9 cellular contexts compared by ENCODE assay signal in the genomic region with DNA sequence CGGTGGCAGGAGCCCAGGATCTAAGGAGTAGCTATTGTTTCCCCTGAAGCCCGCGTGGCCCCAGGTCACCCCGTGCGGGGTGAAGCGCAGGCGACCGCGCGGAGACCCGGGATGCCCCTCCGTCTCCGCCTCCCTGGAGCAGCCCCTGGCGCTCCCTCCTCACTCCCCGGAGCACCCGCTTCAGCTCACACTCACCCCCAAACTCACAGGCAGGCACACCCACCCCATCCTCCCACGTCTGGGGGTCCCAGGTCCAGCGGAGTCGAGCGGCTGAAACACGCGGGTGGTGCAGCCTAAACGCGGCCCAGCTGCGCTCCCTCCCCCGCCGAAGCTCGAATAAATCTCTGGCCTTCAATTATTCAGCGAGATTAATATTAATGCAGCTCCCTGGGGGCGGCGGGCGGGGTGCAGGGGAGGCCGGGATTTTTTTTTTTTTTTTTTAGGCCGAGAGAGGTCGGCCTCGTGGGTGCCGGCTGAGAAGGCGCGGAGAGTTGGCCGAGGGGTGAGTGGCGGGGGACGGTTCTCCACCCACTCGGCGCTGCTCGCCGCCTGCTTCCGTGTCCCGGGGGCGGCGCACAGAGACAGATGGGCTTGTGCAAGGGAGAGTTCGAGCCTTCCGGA. TPM values are rescaled to one million over a fixed set of nuclear protein-coding genes. Genes with fewer than 3 reads are reported as not detected.
A peak's percentile ranks its signal among the peaks of the same experiment; 100 is the strongest.
DNase-seq lines count a peak whose midpoint lies in the region; ATAC-seq and TF ChIP-seq lines count a peak whose summit lies in the region.
"Had no signal": no experiment of that assay in that cellular context is flagged by ENCODE, and none has a peak within 500 bp of the region (broad histone marks: within the 10 kb centered on the region; RNA-seq: fewer than 3 reads in every experiment).

No MANE protein-coding gene starts in this region.

- H3K27me3 ChIP-seq in PC-3 (ENCODE audit: low read length), result peaks cover 99% of the 10 kb centered on the region
- H3K27me3 ChIP-seq in esophagus squamous epithelium, result peaks cover 0 to 100% (median 10%) of the 10 kb centered on the region in 4 donors

- H3K4me1 Mint-ChIP-seq in Calu3 (ENCODE audit: low read depth, unreplicated experiment), result peaks cover 10% of the 10 kb centered on the region

- 0 out of 2 replicates have a peak, but pooled peaks cover 3% of the 10 kb centered on the region for H3K4me1 ChIP-seq in PC-3 (ENCODE audit: insufficient read depth, low read length)
- peaks cover 13 to 26% (median 23%) of the 10 kb centered on the region in 3 donors for H3K4me1 ChIP-seq in esophagus squamous epithelium

- POLR2A ChIA-PET in PC-3 (lab: Charles Lee; ENCODE audit: unreplicated experiment) (no interaction called here), GM10248 (lab: Yijun Ruan, JAX) (no interaction called here)

- ATAC-seq in PC-3 (no peak), GM19455 (IDR thresholded peaks at IDR 0.05; ENCODE audit: unreplicated experiment) (no peak), GM21737 (IDR thresholded peaks at IDR 0.05; ENCODE audit: unreplicated experiment) (no peak)
- ATAC-seq: HCT116 had no signal

- intact Hi-C loops in Calu3 (cut with micrococcal nuclease; ENCODE audit: unreplicated experiment), result no loop called here
- intact Hi-C loops in PC-3 (cut with micrococcal nuclease), result no loop called here
- intact Hi-C loops in esophagus squamous epithelium (cut with DNase I), result no loop called here
- intact Hi-C loops in posterior cingulate gyrus (cut with DNase I), result no loop called here

- WGBS in esophagus squamous epithelium, 2 donors, result 2 to 7% methylated on average over 3 to 12 of the region's 52 CpGs

- H3K9me3 ChIP-seq in PC-3 (ENCODE audit: low read length), result no peaks in the 10 kb centered on the region
- no peaks in the 10 kb centered on the region for H3K9me3 ChIP-seq in esophagus squamous epithelium

- H3K27ac ChIP-seq in PC-3 (ENCODE audit: low read length), result no peak overlapping the region
- H3K27ac ChIP-seq in esophagus squamous epithelium, result no peak overlapping the region

- peaks cover 97% of the 10 kb centered on the region for H3K27me3 Mint-ChIP-seq in Calu3 (ENCODE audit: unreplicated experiment)

- no peaks in the 10 kb centered on the region for H3F3A ChIP-seq in PC-3 (ENCODE audit: low read length, unreplicated experiment)

- no peak for TF ChIP-seq CTCF in Calu3 (IDR thresholded peaks at IDR 0.05; ENCODE audit: unreplicated experiment)
- TF ChIP-seq CTCF in PC-3 (conservative IDR thresholded peaks at IDR 0.05; ENCODE audit: low read depth, low read length), result no peak
- no peak for TF ChIP-seq CTCF in esophagus squamous epithelium (IDR thresholded peaks at IDR 0.05)
- no peak for TF ChIP-seq CTCF in GM10248 (IDR thresholded peaks at IDR 0.05; ENCODE audit: control extremely low read depth, extremely low read depth, low read depth, missing control alignments)

- DNase-seq in Calu3 (no peak), PC-3 (no peak), esophagus squamous epithelium (lab: John Stamatoyannopoulos, UW) (no peak), posterior cingulate gyrus (peak in 8 of 10 donors; percentile 26 to 88 (median 48)), GM10248 (ENCODE audit: extremely low spot score) (no peak)
- no peak for DNase-seq in activated effector memory CD4-positive, alpha-beta T cell treated with anti-CD3 and anti-CD28 coated beads, Interleukin-2, amount 50 U/mL, for 16 hours

- TF ChIP-seq POLR2A in esophagus squamous epithelium (IDR thresholded peaks at IDR 0.05), result no peak

- no peaks in the 10 kb centered on the region for H4K20me1 ChIP-seq in PC-3 (ENCODE audit: low read length)

- peaks cover 8% of the 10 kb centered on the region for H3K36me3 Mint-ChIP-seq in Calu3 (ENCODE audit: insufficient read depth, unreplicated experiment)

- no peaks in the 10 kb centered on the region for H3K9me3 Mint-ChIP-seq in Calu3 (ENCODE audit: low read depth, unreplicated experiment)

- no peaks in the 10 kb centered on the region for H3K9me2 ChIP-seq in PC-3 (replicated peaks; ENCODE audit: low read length)

- peak overlapping the region; percentile 63 for H3K4me3 Mint-ChIP-seq in Calu3 (ENCODE audit: low read depth, unreplicated experiment)

- CTCF ChIA-PET in Calu3 (lab: Charles Lee), result interaction anchor here (0.7 kb wide), 2 partner anchors 295 to 659 kb away, joined by 5 read pairs; no protein-coding TSS in a partner anchor
- CTCF ChIA-PET in PC-3 (lab: Charles Lee), result no interaction called here
- CTCF ChIA-PET in GM10248 (lab: Yijun Ruan, JAX), result no interaction called here

- no peak overlapping the region for H3K27ac Mint-ChIP-seq in Calu3 (ENCODE audit: unreplicated experiment)

- H3K4me3 ChIP-seq in PC-3 (ENCODE audit: low read length) (peak overlapping the region; percentile 59), esophagus squamous epithelium (peak overlapping the region; percentile 26 to 64 (median 42))

- BruUV-seq in Calu3 (replicated peaks; lab: Mats Ljungman, UMichigan) (no TSS peak), PC-3 (replicated peaks; lab: Mats Ljungman, UMichigan) (no TSS peak)

- no peaks in the 10 kb centered on the region for H3K36me3 ChIP-seq in PC-3 (ENCODE audit: low read depth, low read length)
- no peaks in the 10 kb centered on the region for H3K36me3 ChIP-seq in esophagus squamous epithelium

- 0 out of 2 replicates have a peak overlapping the region, but pooled peaks have one; percentile 45 for H2AFZ ChIP-seq in PC-3 (ENCODE audit: low read length)

- no peak overlapping the region for H3K9ac ChIP-seq in PC-3 (ENCODE audit: low read length)

- H3K4me2 ChIP-seq in PC-3 (ENCODE audit: low read length), result peak overlapping the region; percentile 81

- H3K79me2 ChIP-seq in PC-3 (ENCODE audit: low read length), result no peaks in the 10 kb centered on the region

RNA-seq across cellular contexts. Expression of gene SLC1A2, which starts 0.5 kb away (rescaled TPM):
- 0.37 and 0.40 TPM in 2 replicates for total RNA-seq in Calu3 (2022)
- 0.18 TPM in 1 of 2 replicates, not detected in the other for total RNA-seq in PC-3 (2014; rRNA removed)
- under 1 TPM in 3 of 4 donors, not detected in 1; 0.04 to 0.61 (median 0.19) TPM for total RNA-seq in esophagus squamous epithelium

Comparison
In these comparisons a context has a peak if more than half of its experiments do, and no peak if none do; other contexts are left out.
1. DNase-seq: peak in posterior cingulate gyrus (8 of 10); none in Calu3 (single experiment), PC-3 (single experiment), esophagus squamous epithelium (single experiment), GM10248 (single experiment) and activated effector memory CD4-positive, alpha-beta T cell treated with anti-CD3 and anti-CD28 coated beads, Interleukin-2, amount 50 U/mL, for 16 hours (single experiment).